ENCODE assay signal across 8 cellular contexts in genomic region chrX:54807524-54808108, GRCh38. TPM values are rescaled to one million over a fixed set of nuclear protein-coding genes. Genes with fewer than 3 reads are reported as not detected.
A peak's percentile ranks its signal among the peaks of the same experiment; 100 is the strongest.
DNase-seq lines count a peak whose midpoint lies in the region; ATAC-seq and TF ChIP-seq lines count a peak whose summit lies in the region.

Gene MAGED2, plus strand, starts transcription at chrX:54807745. Its CDS starts 1,587 bp downstream, at chrX:54809332.

- WGBS in right lobe of liver (ENCODE audit: insufficient coverage, low coverage, low lambda C conversion rate, missing lambda C conversion rate) = 23% methylated on average over 8 of the region's 17 CpGs

- DNase-seq in C1 segment of cervical spinal cord (lab: John Stamatoyannopoulos, UW) = peak in 11 of 14 donors; percentile 5 to 62 (median 28)
- no peak for DNase-seq in LHCN-M2 (ENCODE audit: low read depth)
- peak; percentile 8 to 18 for DNase-seq in activated CD4-positive, alpha-beta T cell treated with anti-CD3 and anti-CD28 coated beads, Interleukin-2, amount 50 U/mL, for 48 hours
- DNase-seq in effector memory CD4-positive, alpha-beta T cell = peak; percentile 30 to 47 (median 32)
- no peak for DNase-seq in right lobe of liver
- peak; percentile 28 for DNase-seq in stimulated activated CD8-positive, alpha-beta memory T cell treated with anti-CD3 and anti-CD28 coated beads, Interleukin-12 subunit alpha, Interleukin-12 subunit beta, amount 100 ng/mL, for 4 hours (ENCODE audit: low read depth)
- DNase-seq in SW 1271 (lab: John Stamatoyannopoulos, UW) = no peak
- no peak for DNase-seq in SKM-1 treated with dmso at 0.1 percent for 144 hours (lab: John Stamatoyannopoulos, UW; ENCODE audit: unreplicated experiment)

- intact Hi-C loops in right lobe of liver (cut with DNase I) = no loop called here

- H3K27ac ChIP-seq in effector memory CD4-positive, alpha-beta T cell (ENCODE audit: insufficient read depth, low read length, poor library complexity, severe bottlenecking) = peak within 1 kb of the TSS; percentile 74
- peak within 1 kb of the TSS; percentile 65 to 79 (median 72) for H3K27ac ChIP-seq in right lobe of liver

- no peaks in the 10 kb centered on the region for H3K9me3 ChIP-seq in effector memory CD4-positive, alpha-beta T cell (ENCODE audit: control insufficient read depth, low read length)
- no peaks in the 10 kb centered on the region for H3K9me3 ChIP-seq in right lobe of liver

- peaks cover 12% of the 10 kb centered on the region for H3K4me1 ChIP-seq in effector memory CD4-positive, alpha-beta T cell (ENCODE audit: control insufficient read depth, insufficient read depth, low read length, poor library complexity, severe bottlenecking)
- peaks cover 0 to 6% (median 2%) of the 10 kb centered on the region in 4 donors for H3K4me1 ChIP-seq in right lobe of liver

- TF ChIP-seq CTCF in right lobe of liver (IDR thresholded peaks at IDR 0.05) = no peak

- no peak for TF ChIP-seq POLR2A in right lobe of liver (IDR thresholded peaks at IDR 0.05)

- H3K4me3 ChIP-seq in effector memory CD4-positive, alpha-beta T cell (ENCODE audit: insufficient read depth, low read depth, low read length, poor library complexity, severe bottlenecking) = peak within 1 kb of the TSS; percentile 75
- H3K4me3 ChIP-seq in right lobe of liver = peak within 1 kb of the TSS; percentile 64 to 70 (median 65)

- H3K27me3 ChIP-seq in effector memory CD4-positive, alpha-beta T cell (replicated peaks; ENCODE audit: control insufficient read depth, insufficient read depth, low read length, poor library complexity, severe bottlenecking) = no peaks in the 10 kb centered on the region
- H3K27me3 ChIP-seq in right lobe of liver = no peaks in the 10 kb centered on the region

- ATAC-seq in right lobe of liver = peak in 3 of 4 donors; percentile 6 to 16 (median 6)

- H3K36me3 ChIP-seq in effector memory CD4-positive, alpha-beta T cell (ENCODE audit: control insufficient read depth, insufficient read depth, low read length) = peaks cover 13% of the 10 kb centered on the region
- peaks cover 0 to 9% (median 0%) of the 10 kb centered on the region in 4 donors for H3K36me3 ChIP-seq in right lobe of liver

RNA-seq across cellular contexts. Expression of gene MAGED2, which starts in this region (rescaled TPM):
- total RNA-seq in LHCN-M2 (2014; rRNA removed) (171 and 194 TPM in 2 replicates), right lobe of liver (10 to 100 TPM; 24.2 to 57.2 (median 38.7) TPM)
- polyA plus RNA-seq in LHCN-M2 (2012) = 329 TPM

Comparison
In these comparisons a context has a peak if more than half of its experiments do, and no peak if none do; other contexts are left out.
1. DNase-seq: peak in C1 segment of cervical spinal cord (11 of 14), activated CD4-positive, alpha-beta T cell treated with anti-CD3 and anti-CD28 coated beads, Interleukin-2, amount 50 U/mL, for 48 hours (2 of 2), effector memory CD4-positive, alpha-beta T cell (3 of 3) and stimulated activated CD8-positive, alpha-beta memory T cell treated with anti-CD3 and anti-CD28 coated beads, Interleukin-12 subunit alpha, Interleukin-12 subunit beta, amount 100 ng/mL, for 4 hours (single experiment); none in LHCN-M2 (single experiment), right lobe of liver (0 of 3), SW 1271 (0 of 2) and SKM-1 treated with dmso at 0.1 percent for 144 hours (single experiment).